25 cellular contexts compared by ENCODE assay signal in genomic region chr9:74803366-74804017, GRCh38.
A peak's percentile ranks its signal among the peaks of the same experiment; 100 is the strongest.
DNase-seq lines count a peak whose midpoint lies in the region; ATAC-seq and TF ChIP-seq lines count a peak whose summit lies in the region.
"Had no signal": no experiment of that assay in that cellular context is flagged by ENCODE, and none has a peak within 500 bp of the region (broad histone marks: within the 10 kb centered on the region; RNA-seq: fewer than 3 reads in every experiment).

No MANE protein-coding gene starts in this region.

- ATAC-seq in SK-N-SH treated with all-trans-retinoic acid at 6 μM for 48 hours, result no peak
- no peak for ATAC-seq in GM21515 (IDR thresholded peaks at IDR 0.05; ENCODE audit: unreplicated experiment)
- ATAC-seq: heart left ventricle had no signal

- H3K4me1 ChIP-seq in HUES64 (ENCODE audit: insufficient read depth, low read length), result no peaks in the 10 kb centered on the region
- H3K4me1 ChIP-seq in SJCRH30, result peaks cover 17% of the 10 kb centered on the region
- peaks cover 0 to 25% (median 7%) of the 10 kb centered on the region in 4 donors for H3K4me1 ChIP-seq in transverse colon
- H3K4me1 ChIP-seq: heart left ventricle, prostate gland had no signal

- in situ Hi-C loops in transverse colon (cut with MboI; ENCODE audit: low pct_ligation_motif_present in 1 of 4, low pct_unique_long_range_greater_than_20kb in 1 of 4, low sequenced_read_pairs in 3 of 4), result no loop called here

- no peak overlapping the region for H3K4me3 ChIP-seq in HUES64 (ENCODE audit: low read length)
- no peak overlapping the region for H3K4me3 ChIP-seq in SJCRH30
- H3K4me3 ChIP-seq in transverse colon, result no peak overlapping the region
- H3K4me3 ChIP-seq: GM23248, heart left ventricle, lung, MG63, prostate gland, thoracic aorta had no signal

- intact Hi-C loops in transverse colon (cut with DNase I; ENCODE audit: low total_unique reads), result no loop called here

- DNase-seq in SJCRH30, result peak; percentile 21 to 42
- DNase-seq in islet precursor cell, result peak; percentile 72
- no peak for DNase-seq in transverse colon
- DNase-seq in GOT3 (lab: John Stamatoyannopoulos, UW), result no peak
- DNase-seq: activated CD4-positive, alpha-beta memory T cell treated with anti-CD3 and anti-CD28 coated beads, Interleukin-2, amount 10 ng/mL, durations not matched to agents 7 days and 5 days; activated gamma-delta T cell treated with Interleukin-2 at 50 U/mL for 16 hours; cortex of kidney; GM23248; heart left ventricle; immature natural killer cell; MG63; NCI-H1436 treated with DMSO at 0.1 percent for 48 hours; NCI-H2171; Right ventricle myocardium superior; stimulated activated CD4-positive, alpha-beta T cell treated with anti-CD3 and anti-CD28 coated beads, Interleukin-2, amount 100 ng/mL, for 48 hours; stimulated activated naive CD4-positive, alpha-beta T cell; SW 1271 had no signal

- no peaks in the 10 kb centered on the region for H3K9me3 ChIP-seq in HUES64 (ENCODE audit: insufficient read depth, low read depth, low read length)
- H3K9me3 ChIP-seq in SJCRH30 (replicated peaks), result no peaks in the 10 kb centered on the region
- H3K9me3 ChIP-seq in transverse colon, result no peaks in the 10 kb centered on the region
- H3K9me3 ChIP-seq: heart left ventricle, MG63, neutrophil, prostate gland, thoracic aorta had no signal

- H3K36me3 ChIP-seq in HUES64 (ENCODE audit: insufficient read depth, low read length), result no peaks in the 10 kb centered on the region
- H3K36me3 ChIP-seq in SJCRH30, result no peaks in the 10 kb centered on the region
- no peaks in the 10 kb centered on the region for H3K36me3 ChIP-seq in transverse colon
- H3K36me3 ChIP-seq: heart left ventricle, MG63, prostate gland, thoracic aorta had no signal

- no peak overlapping the region for H3K27ac ChIP-seq in HUES64 (ENCODE audit: low read depth, low read length)
- no peak overlapping the region for H3K27ac ChIP-seq in SJCRH30
- peak overlapping the region in 3 of 4 donors; percentile 14 to 48 (median 33) for H3K27ac ChIP-seq in transverse colon
- H3K27ac ChIP-seq: GM23248, heart left ventricle, HL-60, neutrophil, prostate gland, thoracic aorta had no signal

- no peak for TF ChIP-seq CTCF in transverse colon (IDR thresholded peaks at IDR 0.05)

- TF ChIP-seq EP300 in transverse colon (IDR thresholded peaks at IDR 0.05; ENCODE audit: low read depth), result no peak

- peak overlapping the region; percentile 25; the same call in 1 of the 2 replicates for H3K9ac ChIP-seq in HUES64 (ENCODE audit: low read depth, low read length)
- H3K9ac ChIP-seq: GM23248 had no signal

- 94% methylated on average over 3 of the region's 4 CpGs for WGBS in HUES64
- WGBS in transverse colon (ENCODE audit: low coverage in 1 of 2), 2 donors, result 44 to 45% methylated on average over 4 of the region's 4 CpGs

- no peak for TF ChIP-seq POLR2A in transverse colon (IDR thresholded peaks at IDR 0.05)

- H3K27me3 ChIP-seq in HUES64 (ENCODE audit: insufficient read depth, low read length) (no peaks in the 10 kb centered on the region), SJCRH30 (no peaks in the 10 kb centered on the region), transverse colon (no peaks in the 10 kb centered on the region)
- H3K27me3 ChIP-seq: heart left ventricle, MG63, neutrophil had no signal

TF ChIP-seq in SK-N-SH treated with all-trans-retinoic acid at 6 μM for 48 hours, 23 proteins besides CTCF, POLR2A, EP300 and RAD21:
- TF ChIP-seq ZFP30 (CRISPR knock-in tag; IDR thresholded peaks at IDR 0.05) (no peak), ZC3H10 (CRISPR knock-in tag; IDR thresholded peaks at IDR 0.05) (no peak), CSDC2 (CRISPR knock-in tag; IDR thresholded peaks at IDR 0.05) (no peak), BACH2 (CRISPR knock-in tag; IDR thresholded peaks at IDR 0.05; ENCODE audit: borderline replicate concordance) (no peak), OSR1 (CRISPR knock-in tag; IDR thresholded peaks at IDR 0.05) (no peak), POU6F1 (CRISPR knock-in tag; IDR thresholded peaks at IDR 0.05; ENCODE audit: borderline replicate concordance, low read depth) (no peak), ZNF8 (CRISPR knock-in tag; IDR thresholded peaks at IDR 0.05) (no peak), CREB5 (CRISPR knock-in tag; IDR thresholded peaks at IDR 0.05; ENCODE audit: low read depth) (no peak), GLIS3 (CRISPR knock-in tag; IDR thresholded peaks at IDR 0.05) (no peak), ESRRG (CRISPR knock-in tag; IDR thresholded peaks at IDR 0.05) (no peak), ISL1 (CRISPR knock-in tag; IDR thresholded peaks at IDR 0.05) (no peak), ZFP3 (CRISPR knock-in tag; IDR thresholded peaks at IDR 0.05) (no peak), ZNF70 (CRISPR knock-in tag; IDR thresholded peaks at IDR 0.05) (no peak), TCF4 (CRISPR knock-in tag; IDR thresholded peaks at IDR 0.05; ENCODE audit: borderline replicate concordance) (no peak)

Comparison
In these comparisons a context has a peak if more than half of its experiments do, and no peak if none do; other contexts are left out.
1. H3K27ac ChIP-seq: peak in transverse colon (3 of 4); none in HUES64 (single experiment) and SJCRH30 (single experiment).
2. DNase-seq: peak in SJCRH30 (2 of 2) and islet precursor cell (single experiment); none in transverse colon (single experiment) and GOT3 (single experiment).